1 cellular context compared by ENCODE assay signal in the genomic region with DNA sequence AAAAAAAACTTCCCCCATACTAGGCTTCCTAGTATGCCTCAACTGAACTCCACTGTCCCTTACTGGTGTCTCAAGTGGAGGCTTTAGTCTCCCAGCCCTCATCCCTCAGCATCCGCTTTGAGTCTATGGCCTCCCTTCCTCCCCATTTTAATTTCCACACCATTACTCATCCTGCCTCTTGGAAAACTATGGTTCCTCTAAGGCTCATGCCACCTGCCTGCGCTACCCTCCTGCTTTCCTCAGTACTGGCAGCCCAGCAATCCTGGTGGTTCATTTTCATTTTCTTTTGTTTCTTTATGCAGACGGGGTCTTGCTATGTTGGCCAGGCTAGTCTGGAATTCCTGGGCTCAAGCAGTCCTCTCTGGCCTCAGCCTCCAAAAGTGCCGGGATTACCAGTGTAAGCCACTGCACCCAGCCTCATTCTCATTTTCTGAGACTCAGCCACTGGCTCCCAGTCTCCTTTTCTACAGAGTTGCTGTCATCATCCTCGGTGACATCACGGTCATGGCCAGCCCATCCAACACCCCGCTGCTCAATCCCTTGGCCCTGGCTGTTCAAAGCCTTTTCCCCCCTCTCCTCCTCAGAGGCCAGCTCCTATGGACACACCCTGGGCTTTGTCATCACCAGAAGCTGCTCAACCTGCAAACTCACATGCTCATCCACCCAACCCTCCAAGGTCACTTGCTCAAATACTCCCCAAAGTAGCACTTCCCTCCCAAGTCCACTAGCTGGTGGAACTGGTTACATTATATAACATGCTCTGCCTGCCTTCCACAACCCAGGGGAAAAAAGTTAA.
TF ChIP-seq lines count a peak whose summit lies in the region.

No MANE protein-coding gene starts in this region.

TF ChIP-seq in K562, 482 proteins besides CTCF, POLR2A, EP300 and RAD21:
- TF ChIP-seq ZNF764 (CRISPR knock-in tag; IDR thresholded peaks at IDR 0.05; ENCODE audit: low read depth) (no peak), ATF1 (CRISPR knock-in tag; IDR thresholded peaks at IDR 0.05) (no peak), ATF1 (tag; IDR thresholded peaks at IDR 0.05) (peak; percentile 32; the same call in 1 of the 2 replicates), ZNF121 (CRISPR knock-in tag; conservative IDR thresholded peaks at IDR 0.05) (peak; percentile 91)
